8 cellular contexts compared by ENCODE assay signal in the genomic region with DNA sequence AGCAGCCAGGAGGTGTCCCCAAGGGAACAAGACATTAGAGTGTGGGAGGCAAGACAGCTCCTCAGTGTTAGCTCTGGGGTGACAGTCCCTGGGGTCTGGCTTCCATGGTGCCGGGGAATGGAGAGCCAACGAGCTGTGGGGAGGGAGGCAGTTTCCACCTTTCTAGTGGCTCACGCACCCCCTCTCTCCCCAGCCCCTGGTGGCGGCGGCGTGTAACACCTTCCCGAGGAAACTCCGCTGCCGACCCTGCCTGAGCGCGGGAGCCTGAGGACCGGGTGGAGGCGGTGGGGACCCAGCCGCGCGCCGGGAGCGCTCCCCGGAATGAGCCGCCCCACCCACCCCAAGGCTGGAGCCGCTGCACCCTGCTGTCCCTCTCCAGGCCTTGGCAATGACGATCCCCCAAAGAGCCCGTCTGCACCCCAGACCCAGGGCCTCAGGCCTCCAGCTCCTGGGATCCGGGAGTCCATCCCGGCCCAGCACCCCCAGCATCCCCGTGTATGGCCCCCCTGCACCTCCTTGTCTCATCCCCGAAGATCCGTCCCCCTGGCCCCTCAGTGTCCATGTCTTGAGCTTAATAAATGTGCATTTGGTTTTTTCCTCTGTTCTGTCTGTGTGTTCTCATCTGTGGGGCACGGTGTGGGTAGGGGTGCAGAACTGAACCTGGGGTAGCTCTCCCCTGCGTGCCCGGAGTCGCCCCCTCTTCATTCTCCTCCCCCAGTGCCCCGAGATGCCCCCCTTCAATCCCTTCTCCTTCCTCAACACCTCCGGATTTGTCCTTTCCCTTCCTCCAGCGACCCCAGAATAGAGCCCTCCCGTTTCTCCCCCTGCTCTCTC. TPM values are rescaled to one million over a fixed set of nuclear protein-coding genes. Genes with fewer than 3 reads are reported as not detected.
DNase-seq lines count a peak whose midpoint lies in the region; ATAC-seq and TF ChIP-seq lines count a peak whose summit lies in the region.

No MANE protein-coding gene starts in this region.

- peaks cover 40 to 61% (median 53%) of the 10 kb centered on the region in 3 donors for H3K4me1 Mint-ChIP-seq in T-cell

- POLR2A ChIA-PET in BJ (lab: Charles Lee) (no interaction called here), T-cell (lab: Charles Lee) (interaction anchor here (0.6 to 1.0 kb wide), 4 partner anchors 13 to 193 kb away, joined by 3 to 7 read pairs (median 3); no protein-coding TSS in a partner anchor)

- peak overlapping the region; percentile 62 to 69 for H3K27ac ChIP-seq in ascending aorta

- peak overlapping the region; percentile 99 for H3K4me3 Mint-ChIP-seq in T-cell

- H3K9me3 ChIP-seq in ascending aorta, result no peaks in the 10 kb centered on the region

- DNase-seq in BJ (ENCODE audit: low read depth), result no peak
- peak; percentile 44 to 81 (median 72) for DNase-seq in T-cell
- DNase-seq in ascending aorta (ENCODE audit: low spot score in 2 of 2), result no peak
- DNase-seq in iris pigment epithelial cell (ENCODE audit: low read depth), result peak; percentile 40
- DNase-seq in stimulated activated CD4-positive, alpha-beta T cell treated with anti-CD3 and anti-CD28 coated beads, Interleukin-2, amount 100 ng/mL, for 4 hours (ENCODE audit: low read depth), result peak; percentile 67
- no peak for DNase-seq in NK-92 (lab: John Stamatoyannopoulos, UW; ENCODE audit: unreplicated experiment)
- no peak for DNase-seq in occipital lobe (lab: John Stamatoyannopoulos, UW)

- peaks cover 28% of the 10 kb centered on the region for H3K36me3 Mint-ChIP-seq in T-cell

- no peaks in the 10 kb centered on the region for H3K9me3 Mint-ChIP-seq in T-cell

- peak overlapping the region; percentile 84 for H3K4me3 ChIP-seq in BJ (ENCODE audit: low read depth, low read length)
- H3K4me3 ChIP-seq in ascending aorta, result peak overlapping the region; percentile 52 to 88

- CTCF ChIA-PET in BJ (lab: Yijun Ruan, JAX), result interaction anchor here (0.6 to 5.2 kb wide), 13 partner anchors 9 to 634 kb away, joined by 3 to 36 read pairs (median 5); partner anchors contain the start of genes FXYD7 and LGI4
- CTCF ChIA-PET in T-cell (lab: Charles Lee), result interaction anchor here (0.6 to 1.7 kb wide), 14 partner anchors 8 to 494 kb away, joined by 3 to 12 read pairs (median 4); partner anchors contain the start of genes FXYD7 (in 1 of the 2) and LGI4 (in 1 of the 2)

- no peaks in the 10 kb centered on the region for H3K27me3 Mint-ChIP-seq in T-cell

- ATAC-seq in HG02759 (IDR thresholded peaks at IDR 0.05; ENCODE audit: unreplicated experiment), result peak; percentile 53
- ATAC-seq in T-cell (replicated peaks in 1 of 4), result peak; percentile 67 to 76 (median 70)

- peak; percentile 78 for TF ChIP-seq CTCF in BJ (IDR thresholded peaks at IDR 0.05; ENCODE audit: insufficient read depth, low read depth, low read length)
- TF ChIP-seq CTCF in ascending aorta (IDR thresholded peaks at IDR 0.05), result peak; percentile 45 to 59 (median 59)

- intact Hi-C loops in ascending aorta (cut with DNase I), result loop anchor here (1.0 kb wide), 1 partner anchor 13 kb away; no protein-coding TSS in a partner anchor

- peaks cover 11 to 15% of the 10 kb centered on the region in 2 donors for H3K4me1 ChIP-seq in ascending aorta

- peak overlapping the region; percentile 98 to 99 for H3K27ac Mint-ChIP-seq in T-cell

- H3K27me3 ChIP-seq in BJ (ENCODE audit: control insufficient read depth, insufficient read depth, low read length) (no peaks in the 10 kb centered on the region), ascending aorta (no peaks in the 10 kb centered on the region)

- peaks cover 2% of the 10 kb centered on the region for H3K36me3 ChIP-seq in BJ (ENCODE audit: control insufficient read depth, insufficient read depth, low read length)
- H3K36me3 ChIP-seq in ascending aorta, result peaks cover 9 to 11% of the 10 kb centered on the region in 2 donors

RNA-seq across cellular contexts. Expression of gene FXYD5, which starts 0.6 kb away (rescaled TPM):
- polyA plus RNA-seq in BJ (2011; rRNA removed), result 248 and 332 TPM in 2 replicates
- 323 and 327 TPM in 2 replicates for polyA minus RNA-seq in BJ (2011; rRNA and poly(A)+ RNA removed)
- total RNA-seq in T-cell (100 to 1,000 TPM; 440 to 616 (median 504) TPM), ascending aorta (138 TPM), occipital lobe (not detected)

RNA-seq across cellular contexts. Expression of gene FXYD7, which starts 10.9 kb away (rescaled TPM):
- 0.10 TPM in 1 of 2 replicates, not detected in the other for polyA plus RNA-seq in BJ (2011; rRNA removed)
- not detected in 2 replicates for polyA minus RNA-seq in BJ (2011; rRNA and poly(A)+ RNA removed)
- 10 to 100 TPM in 4 of 5 donors, 1 to 10 TPM in 1; 8.8 to 24.0 (median 12.6) TPM for total RNA-seq in T-cell
- total RNA-seq in ascending aorta, result not detected
- 24.0 TPM for total RNA-seq in occipital lobe

RNA-seq across cellular contexts. Expression of gene FXYD1, which starts 15.3 kb away (rescaled TPM):
- 3.8 and 4.0 TPM in 2 replicates for polyA plus RNA-seq in BJ (2011; rRNA removed)
- 1.8 and 2.3 TPM in 2 replicates for polyA minus RNA-seq in BJ (2011; rRNA and poly(A)+ RNA removed)
- total RNA-seq in T-cell, result 1 to 10 TPM in 4 of 5 donors, under 1 TPM in 1; 0.70 to 7.7 (median 4.8) TPM
- 34.8 TPM for total RNA-seq in ascending aorta
- not detected for total RNA-seq in occipital lobe

RNA-seq across cellular contexts. Expression of gene LGI4, which starts 19.1 kb away (rescaled TPM):
- polyA plus RNA-seq in BJ (2011; rRNA removed), result 0.17 and 0.25 TPM in 2 replicates
- not detected in 2 replicates for polyA minus RNA-seq in BJ (2011; rRNA and poly(A)+ RNA removed)
- total RNA-seq in T-cell (1 to 10 TPM in 1 of 5 donors, under 1 TPM in 4; 0.15 to 1.1 (median 0.89) TPM), ascending aorta (59.3 TPM), occipital lobe (14.2 TPM)

RNA-seq across cellular contexts. Expression of gene FXYD3, which starts 38.3 kb away (rescaled TPM):
- polyA plus RNA-seq in BJ (2011; rRNA removed), result not detected in 2 replicates
- not detected in 2 replicates for polyA minus RNA-seq in BJ (2011; rRNA and poly(A)+ RNA removed)
- total RNA-seq in T-cell, result 1 to 10 TPM in 1 of 5 donors, under 1 TPM in 1, not detected in 3; 0.79 to 1.1 TPM
- not detected for total RNA-seq in ascending aorta
- not detected for total RNA-seq in occipital lobe

Comparison
In these comparisons a context has a peak if more than half of its experiments do, and no peak if none do; other contexts are left out.
1. DNase-seq: peak in T-cell (34 of 34), iris pigment epithelial cell (single experiment) and stimulated activated CD4-positive, alpha-beta T cell treated with anti-CD3 and anti-CD28 coated beads, Interleukin-2, amount 100 ng/mL, for 4 hours (single experiment); none in BJ (single experiment), ascending aorta (0 of 2), NK-92 (single experiment) and occipital lobe (single experiment).
2. RNA of gene FXYD5, which starts 0.6 kb away (total RNA-seq): 440 to 616 TPM in T-cell and 138 TPM in ascending aorta (single experiment); not detected in occipital lobe (single experiment); every median in the first group is over 100 times any median in the second.